In the genomic region with DNA sequence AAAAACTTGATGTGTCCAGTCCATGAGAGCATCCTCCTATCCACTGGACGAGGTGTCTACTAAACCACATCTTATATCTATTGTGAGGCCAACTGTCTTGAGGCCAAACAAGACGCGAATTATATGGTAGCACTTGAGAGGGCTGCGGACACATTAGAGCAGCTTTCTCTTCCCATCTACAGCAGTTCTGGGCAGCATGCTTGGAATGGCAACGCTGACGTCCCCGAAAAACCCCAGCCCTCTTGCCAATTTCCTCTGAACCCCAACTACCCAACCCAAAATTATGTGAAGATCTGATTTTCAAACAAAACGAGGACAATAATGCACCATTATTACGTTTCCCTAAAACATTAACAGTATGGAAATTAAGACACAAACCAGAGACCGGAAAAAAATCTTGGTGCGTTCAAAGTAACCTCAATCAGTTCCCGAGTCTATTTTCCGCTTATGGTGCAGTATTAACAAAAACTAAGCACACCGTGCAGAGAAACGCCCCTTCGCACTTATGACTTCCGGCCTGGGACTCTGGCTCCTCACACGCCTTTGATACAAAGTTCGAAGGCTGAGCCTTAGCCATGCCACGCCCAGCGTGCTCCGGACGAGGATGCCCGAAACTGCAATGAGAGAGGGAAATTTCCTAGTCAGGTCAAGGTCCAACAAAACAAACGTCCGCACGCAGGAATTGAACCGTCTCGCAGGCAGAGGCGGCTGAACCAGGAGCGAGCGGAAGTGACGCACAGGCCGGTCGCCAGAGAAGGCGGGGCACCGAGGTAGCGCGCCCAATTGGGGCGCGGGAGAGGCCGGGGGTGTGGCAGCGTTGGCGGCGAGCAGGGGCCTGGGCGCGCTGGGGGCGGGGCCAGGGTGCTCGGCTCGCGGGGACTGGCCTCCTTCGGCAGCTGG, we compare ENCODE assay signal across 8 cellular contexts. TPM values are rescaled to one million over a fixed set of nuclear protein-coding genes. Genes with fewer than 3 reads are reported as not detected.
DNase-seq lines count a peak whose midpoint lies in the region; ATAC-seq and TF ChIP-seq lines count a peak whose summit lies in the region.

No MANE protein-coding gene starts in this region.

- ATAC-seq in CD8-positive, alpha-beta T cell, result peak; percentile 91
- peak; percentile 82 for ATAC-seq in GM21367 (IDR thresholded peaks at IDR 0.05; ENCODE audit: unreplicated experiment)
- ATAC-seq in effector memory CD8-positive, alpha-beta T cell (replicated peaks), result peak; percentile 86

- peak overlapping the region; percentile 97 for H3K4me3 Mint-ChIP-seq in CD8-positive, alpha-beta T cell
- peak overlapping the region; percentile 86 to 92 for H3K4me3 Mint-ChIP-seq in effector memory CD8-positive, alpha-beta T cell

- H3K9me3 Mint-ChIP-seq in CD8-positive, alpha-beta T cell, result no peaks in the 10 kb centered on the region
- H3K9me3 Mint-ChIP-seq in effector memory CD8-positive, alpha-beta T cell, result no peaks in the 10 kb centered on the region

- H3K4me1 ChIP-seq in CD8-positive, alpha-beta T cell (ENCODE audit: insufficient read depth, low read length), result peaks cover 24% of the 10 kb centered on the region

- H3K27ac Mint-ChIP-seq in CD8-positive, alpha-beta T cell, result peak overlapping the region; percentile 100
- peak overlapping the region; percentile 98 for H3K27ac Mint-ChIP-seq in effector memory CD8-positive, alpha-beta T cell

- no peaks in the 10 kb centered on the region for H3K27me3 ChIP-seq in CD8-positive, alpha-beta T cell (ENCODE audit: insufficient read depth, low read length)

- no peaks in the 10 kb centered on the region for H3K9me3 ChIP-seq in CD8-positive, alpha-beta T cell (ENCODE audit: low read length)

- H3K36me3 Mint-ChIP-seq in CD8-positive, alpha-beta T cell, result peaks cover 10% of the 10 kb centered on the region
- peaks cover 18% of the 10 kb centered on the region for H3K36me3 Mint-ChIP-seq in effector memory CD8-positive, alpha-beta T cell (ENCODE audit: insufficient read depth)

- CTCF ChIA-PET in CD8-positive, alpha-beta T cell (lab: Charles Lee), result interaction anchor here (0.8 to 5.7 kb wide), 3 partner anchors 16 to 56 kb away, joined by 3 to 63 read pairs (median 3); no protein-coding TSS in a partner anchor

- intact Hi-C loops in CD8-positive, alpha-beta T cell (cut with DNase I, micrococcal nuclease), result loop anchor here (1.0 to 5.0 kb wide), 6 partner anchors 54 to 1676 kb away; partner anchors contain the start of genes LARP7 (in 2 of the 2), FAM241A (in 1 of the 2) and TIFA (in 1 of the 2)

- peaks cover 45% of the 10 kb centered on the region for H3K4me1 Mint-ChIP-seq in CD8-positive, alpha-beta T cell (ENCODE audit: low read depth)
- H3K4me1 Mint-ChIP-seq in effector memory CD8-positive, alpha-beta T cell (ENCODE audit: low read depth in 2 of 2), result peaks cover 14 to 16% of the 10 kb centered on the region in 2 donors

- peak overlapping the region; percentile 97 for H3K27ac ChIP-seq in CD8-positive, alpha-beta T cell (ENCODE audit: low read depth, low read length)

- no peak for TF ChIP-seq CTCF in CD8-positive, alpha-beta T cell (IDR thresholded peaks at IDR 0.05)

- H3K4me3 ChIP-seq in CD8-positive, alpha-beta T cell (ENCODE audit: low read depth, low read length), result peak overlapping the region; percentile 86

- DNase-seq in CD8-positive, alpha-beta T cell, result peak; percentile 93 to 98 (median 96)
- DNase-seq in HT1080 (ENCODE audit: low read depth), result peak; percentile 99
- DNase-seq in NOMO-1 (lab: John Stamatoyannopoulos, UW; ENCODE audit: unreplicated experiment in 2 of 2), result peak; percentile 96 to 97
- DNase-seq in activated CD8-positive, alpha-beta memory T cell treated with anti-CD3 and anti-CD28 coated beads for 48 hours (ENCODE audit: low read depth in 2 of 3, low spot score in 2 of 3), result peak; percentile 89 to 94 (median 91)
- peak; percentile 97 for DNase-seq in effector memory CD8-positive, alpha-beta T cell
- DNase-seq in medulla oblongata (ENCODE audit: extremely low spot score), result peak; percentile 98
- DNase-seq in stimulated activated CD4-positive, alpha-beta T cell treated with anti-CD3 and anti-CD28 coated beads, TNF-alpha, amount 100 ng/mL, for 48 hours (ENCODE audit: low read depth in 3 of 3), result peak; percentile 93 to 97 (median 94)

- no peaks in the 10 kb centered on the region for H3K36me3 ChIP-seq in CD8-positive, alpha-beta T cell (ENCODE audit: insufficient read depth, low read length)

- POLR2A ChIA-PET in CD8-positive, alpha-beta T cell (lab: Charles Lee), result interaction anchor here (0.8 to 1.7 kb wide), 3 partner anchors 49 to 56 kb away, joined by 3 to 8 read pairs (median 3); partner anchors contain the start of gene TIFA

- H3K27me3 Mint-ChIP-seq in CD8-positive, alpha-beta T cell (ENCODE audit: low read depth), result peaks cover 3% of the 10 kb centered on the region
- peaks cover 0 to 6% of the 10 kb centered on the region in 2 donors for H3K27me3 Mint-ChIP-seq in effector memory CD8-positive, alpha-beta T cell

RNA-seq across cellular contexts. Expression of gene AP1AR, which starts 0.5 kb away (rescaled TPM):
- 1 to 10 TPM; 3.8 to 5.2 TPM for total RNA-seq in CD8-positive, alpha-beta T cell
- total RNA-seq in HT1080 (2014; rRNA removed; shearing (Covaris generic)), result 26.3 and 27.9 TPM in 2 replicates
- 39.3 and 45.2 TPM in 2 replicates for polyA plus RNA-seq in HT1080 (2015; cell fraction: cytosol; rRNA removed)
- polyA plus RNA-seq in HT1080 (2015; cell fraction: nucleus; rRNA removed), result 36.7 and 37.5 TPM in 2 replicates

RNA-seq across cellular contexts. Expression of gene TIFA, which starts 54.6 kb away (rescaled TPM):
- 10 to 100 TPM; 12.3 to 16.1 TPM for total RNA-seq in CD8-positive, alpha-beta T cell
- 9.3 and 18.6 TPM in 2 replicates for total RNA-seq in HT1080 (2014; rRNA removed; shearing (Covaris generic))
- 12.7 and 14.3 TPM in 2 replicates for polyA plus RNA-seq in HT1080 (2015; cell fraction: cytosol; rRNA removed)
- 9.7 and 10.0 TPM in 2 replicates for polyA plus RNA-seq in HT1080 (2015; cell fraction: nucleus; rRNA removed)

Comparison
In these comparisons a context has a peak if more than half of its experiments do, and no peak if none do; other contexts are left out.
1. Peak in every context shown above with its lines: DNase-seq, ATAC-seq, H3K4me3 ChIP-seq and H3K27ac ChIP-seq.